Comparison of ENCODE assay signal across 1 cellular context in the genomic region with DNA sequence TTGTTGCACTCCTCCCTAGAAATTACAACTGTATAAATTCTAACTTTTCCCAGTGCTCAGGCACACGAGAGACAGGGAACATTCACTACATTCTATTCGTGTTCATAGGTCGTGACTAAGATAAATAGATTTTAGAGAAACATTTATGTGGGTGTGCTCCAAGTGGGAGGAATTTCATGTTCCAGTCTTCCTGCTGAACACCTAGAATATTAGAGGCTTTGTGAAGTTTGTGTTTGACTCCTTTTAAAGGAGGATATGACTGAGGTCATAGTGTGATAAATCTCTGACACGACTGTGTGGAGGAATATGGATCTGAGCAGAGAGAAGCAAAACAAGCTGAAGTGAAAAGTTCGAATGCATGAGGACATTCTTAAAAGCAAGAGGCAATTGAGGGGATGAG.
TF ChIP-seq lines count a peak whose summit lies in the region.

No MANE protein-coding gene starts in this region.

TF ChIP-seq in GM23338, 12 proteins besides CTCF, POLR2A, EP300 and RAD21 (continued from another document):
- TF ChIP-seq, protein P1, sequence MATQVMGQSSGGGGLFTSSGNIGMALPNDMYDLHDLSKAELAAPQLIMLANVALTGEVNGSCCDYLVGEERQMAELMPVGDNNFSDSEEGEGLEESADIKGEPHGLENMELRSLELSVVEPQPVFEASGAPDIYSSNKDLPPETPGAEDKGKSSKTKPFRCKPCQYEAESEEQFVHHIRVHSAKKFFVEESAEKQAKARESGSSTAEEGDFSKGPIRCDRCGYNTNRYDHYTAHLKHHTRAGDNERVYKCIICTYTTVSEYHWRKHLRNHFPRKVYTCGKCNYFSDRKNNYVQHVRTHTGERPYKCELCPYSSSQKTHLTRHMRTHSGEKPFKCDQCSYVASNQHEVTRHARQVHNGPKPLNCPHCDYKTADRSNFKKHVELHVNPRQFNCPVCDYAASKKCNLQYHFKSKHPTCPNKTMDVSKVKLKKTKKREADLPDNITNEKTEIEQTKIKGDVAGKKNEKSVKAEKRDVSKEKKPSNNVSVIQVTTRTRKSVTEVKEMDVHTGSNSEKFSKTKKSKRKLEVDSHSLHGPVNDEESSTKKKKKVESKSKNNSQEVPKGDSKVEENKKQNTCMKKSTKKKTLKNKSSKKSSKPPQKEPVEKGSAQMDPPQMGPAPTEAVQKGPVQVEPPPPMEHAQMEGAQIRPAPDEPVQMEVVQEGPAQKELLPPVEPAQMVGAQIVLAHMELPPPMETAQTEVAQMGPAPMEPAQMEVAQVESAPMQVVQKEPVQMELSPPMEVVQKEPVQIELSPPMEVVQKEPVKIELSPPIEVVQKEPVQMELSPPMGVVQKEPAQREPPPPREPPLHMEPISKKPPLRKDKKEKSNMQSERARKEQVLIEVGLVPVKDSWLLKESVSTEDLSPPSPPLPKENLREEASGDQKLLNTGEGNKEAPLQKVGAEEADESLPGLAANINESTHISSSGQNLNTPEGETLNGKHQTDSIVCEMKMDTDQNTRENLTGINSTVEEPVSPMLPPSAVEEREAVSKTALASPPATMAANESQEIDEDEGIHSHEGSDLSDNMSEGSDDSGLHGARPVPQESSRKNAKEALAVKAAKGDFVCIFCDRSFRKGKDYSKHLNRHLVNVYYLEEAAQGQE (IDR thresholded peaks at IDR 0.05; ENCODE audit: unreplicated experiment) = no peak
- TF ChIP-seq EZH2 (IDR thresholded peaks at IDR 0.05; ENCODE audit: low read depth, unreplicated experiment) = no peak
- no peak for TF ChIP-seq EZH2phosphoT487 (IDR thresholded peaks at IDR 0.05; ENCODE audit: unreplicated experiment)
- TF ChIP-seq POLR2AphosphoS5 (IDR thresholded peaks at IDR 0.05; ENCODE audit: low read depth) = no peak
- no peak for TF ChIP-seq CREB1 (CRISPR knock-in tag; IDR thresholded peaks at IDR 0.05; ENCODE audit: low read depth)
- no peak for TF ChIP-seq NANOG (IDR thresholded peaks at IDR 0.05; ENCODE audit: borderline replicate concordance)
- TF ChIP-seq ZNF114 (CRISPR knock-in tag; IDR thresholded peaks at IDR 0.05) = no peak
